ENCODE assay signal across 8 cellular contexts in genomic region chr4:176320340-176320975, GRCh38. TPM values are rescaled to one million over a fixed set of nuclear protein-coding genes. Genes with fewer than 3 reads are reported as not detected.
A peak's percentile ranks its signal among the peaks of the same experiment; 100 is the strongest.
DNase-seq lines count a peak whose midpoint lies in the region; ATAC-seq and TF ChIP-seq lines count a peak whose summit lies in the region.

No MANE protein-coding gene starts in this region.

- 1% methylated on average over 44 of the region's 44 CpGs for WGBS in ectodermal cell, 2 experiments

- no peaks in the 10 kb centered on the region for H3K9me3 ChIP-seq in ectodermal cell (ENCODE audit: control insufficient read depth, low read length)

- H3K4me1 ChIP-seq in ectodermal cell (ENCODE audit: control insufficient read depth, insufficient read depth, low read length): peaks cover 10% of the 10 kb centered on the region

- H3K9me3 Mint-ChIP-seq in activated CD4-positive, alpha-beta memory T cell treated with anti-CD3 and anti-CD28 coated beads, Interleukin-2, amount 10 ng/mL, durations not matched to agents 7 days and 5 days: no peaks in the 10 kb centered on the region

- CTCF ChIA-PET in activated CD4-positive, alpha-beta memory T cell treated with anti-CD3 and anti-CD28 coated beads, Interleukin-2, amount 10 ng/mL, durations not matched to agents 7 days and 5 days (lab: Charles Lee): interaction anchor here (0.6 kb wide), 1 partner anchor 991 kb away, joined by 3 read pairs; no protein-coding TSS in a partner anchor

- H3K27me3 Mint-ChIP-seq in activated CD4-positive, alpha-beta memory T cell treated with anti-CD3 and anti-CD28 coated beads, Interleukin-2, amount 10 ng/mL, durations not matched to agents 7 days and 5 days: no peaks in the 10 kb centered on the region

- H3K27ac ChIP-seq in ectodermal cell (ENCODE audit: insufficient read depth, low read depth, low read length, poor library complexity, severe bottlenecking): peak overlapping the region; percentile 46

- peaks cover 44% of the 10 kb centered on the region for H3K4me1 Mint-ChIP-seq in activated CD4-positive, alpha-beta memory T cell treated with anti-CD3 and anti-CD28 coated beads, Interleukin-2, amount 10 ng/mL, durations not matched to agents 7 days and 5 days

- H3K4me3 ChIP-seq in AG09309 (ENCODE audit: control insufficient read depth, low read depth, low read length) (peak overlapping the region; percentile 65), ectodermal cell (ENCODE audit: insufficient read depth, low read depth, low read length) (peak overlapping the region; percentile 92)

- H3K27me3 ChIP-seq in ectodermal cell (ENCODE audit: control insufficient read depth, insufficient read depth, low read length, poor library complexity, severe bottlenecking): no peaks in the 10 kb centered on the region

- POLR2A ChIA-PET in activated CD4-positive, alpha-beta memory T cell treated with anti-CD3 and anti-CD28 coated beads, Interleukin-2, amount 10 ng/mL, durations not matched to agents 7 days and 5 days (lab: Charles Lee): interaction anchor here (1.0 to 1.5 kb wide), 4 partner anchors 9 to 124 kb away, joined by 3 to 7 read pairs (median 4); no protein-coding TSS in a partner anchor

- peak overlapping the region; percentile 88 for H3K4me3 Mint-ChIP-seq in activated CD4-positive, alpha-beta memory T cell treated with anti-CD3 and anti-CD28 coated beads, Interleukin-2, amount 10 ng/mL, durations not matched to agents 7 days and 5 days

- peak; percentile 43 for DNase-seq in AG09309 (ENCODE audit: low read depth)
- peak; percentile 36 for DNase-seq in NCI-H526 treated with DMSO at 0.1 percent for 48 hours (lab: John Stamatoyannopoulos, UW)
- peak; percentile 91 for DNase-seq in activated CD4-positive, alpha-beta memory T cell treated with anti-CD3 and anti-CD28 coated beads, Interleukin-2, amount 10 ng/mL, durations not matched to agents 7 days and 5 days
- DNase-seq in medulla oblongata (ENCODE audit: extremely low spot score): peak; percentile 88
- peak; percentile 80 to 82 (median 81) for DNase-seq in stimulated activated CD4-positive, alpha-beta T cell treated with anti-CD3 and anti-CD28 coated beads, TNF-alpha, amount 100 ng/mL, for 4 hours (ENCODE audit: low read depth in 3 of 3)

- no peaks in the 10 kb centered on the region for H3K36me3 ChIP-seq in ectodermal cell (ENCODE audit: control insufficient read depth, insufficient read depth, low read length)

- ATAC-seq in GM18868 (IDR thresholded peaks at IDR 0.05; ENCODE audit: unreplicated experiment): peak; percentile 75
- ATAC-seq in HG03103 (IDR thresholded peaks at IDR 0.05; ENCODE audit: low read depth, unreplicated experiment): peak; percentile 59

- TF ChIP-seq CTCF in AG09309 (IDR thresholded peaks at IDR 0.05; ENCODE audit: control insufficient read depth, insufficient read depth, low read depth, low read length, missing control alignments): no peak

- H3K36me3 Mint-ChIP-seq in activated CD4-positive, alpha-beta memory T cell treated with anti-CD3 and anti-CD28 coated beads, Interleukin-2, amount 10 ng/mL, durations not matched to agents 7 days and 5 days (ENCODE audit: low read depth): peaks cover 40% of the 10 kb centered on the region

- peak overlapping the region; percentile 87 for H3K27ac Mint-ChIP-seq in activated CD4-positive, alpha-beta memory T cell treated with anti-CD3 and anti-CD28 coated beads, Interleukin-2, amount 10 ng/mL, durations not matched to agents 7 days and 5 days

RNA-seq across cellular contexts. Expression of gene SPCS3, which starts 0.7 kb away (rescaled TPM):
- total RNA-seq in activated CD4-positive, alpha-beta memory T cell treated with anti-CD3 and anti-CD28 coated beads, Interleukin-2, amount 10 ng/mL, durations not matched to agents 7 days and 5 days: 100 to 1,000 TPM; 215 to 233 TPM
- polyA plus RNA-seq in ectodermal cell (2013, experiment 1 of 4): 83.6 TPM
- polyA plus RNA-seq in ectodermal cell (2013, experiment 2 of 4): 105 TPM
- 66.5 TPM for polyA plus RNA-seq in ectodermal cell (2013, experiment 3 of 4)
- polyA plus RNA-seq in ectodermal cell (2013, experiment 4 of 4): 76.6 TPM

RNA-seq across cellular contexts. Expression of gene ASB5, which starts 51.4 kb away (rescaled TPM):
- not detected for total RNA-seq in activated CD4-positive, alpha-beta memory T cell treated with anti-CD3 and anti-CD28 coated beads, Interleukin-2, amount 10 ng/mL, durations not matched to agents 7 days and 5 days
- not detected for polyA plus RNA-seq in ectodermal cell (2013, experiment 1 of 4)
- polyA plus RNA-seq in ectodermal cell (2013, experiment 2 of 4): not detected
- not detected for polyA plus RNA-seq in ectodermal cell (2013, experiment 3 of 4)
- not detected for polyA plus RNA-seq in ectodermal cell (2013, experiment 4 of 4)

Comparison
In these comparisons a context has a peak if more than half of its experiments do, and no peak if none do; other contexts are left out.
1. Peak in every context shown above with its lines: DNase-seq, ATAC-seq, H3K4me3 ChIP-seq and H3K27ac ChIP-seq.
2. DNase-seq: peak in every context shown above with its lines; median percentile 91 in activated CD4-positive, alpha-beta memory T cell treated with anti-CD3 and anti-CD28 coated beads, Interleukin-2, amount 10 ng/mL, durations not matched to agents 7 days and 5 days; 88 in medulla oblongata; 81 in stimulated activated CD4-positive, alpha-beta T cell treated with anti-CD3 and anti-CD28 coated beads, TNF-alpha, amount 100 ng/mL, for 4 hours; 43 in AG09309; 36 in NCI-H526 treated with DMSO at 0.1 percent for 48 hours.